ENCODE assay signal across 8 cellular contexts in genomic region chr17:17496189-17497064, GRCh38. TPM values are rescaled to one million over a fixed set of nuclear protein-coding genes. Genes with fewer than 3 reads are reported as not detected.
DNase-seq lines count a peak whose midpoint lies in the region; ATAC-seq and TF ChIP-seq lines count a peak whose summit lies in the region.

Gene RASD1 (minus strand): TSS chr17:17496395. CDS start chr17:17496181, 214 bp downstream.

- no peak within 1 kb of the TSS for H3K4me2 ChIP-seq in OCI-LY3 (ENCODE audit: low read length)

- no peaks in the 10 kb centered on the region for H3K9me3 ChIP-seq in OCI-LY3 (ENCODE audit: insufficient read depth, low read length)
- no peaks in the 10 kb centered on the region for H3K9me3 ChIP-seq in muscle layer of duodenum (ENCODE audit: control insufficient read depth in 1 of 2, low read length in 2 of 2)

- TF ChIP-seq CTCF in AG09309 (IDR thresholded peaks at IDR 0.05; ENCODE audit: control insufficient read depth, insufficient read depth, low read depth, low read length, missing control alignments) (peak; percentile 47), OCI-LY3 (IDR thresholded peaks at IDR 0.05; ENCODE audit: low read depth, low read length) (peak; percentile 44)

- H3K4me1 Mint-ChIP-seq in activated T-cell treated with anti-CD3 and anti-CD28 coated beads, Interleukin-2, amount 50 U/mL, for 24 hours (ENCODE audit: low read depth), result peaks cover 19% of the 10 kb centered on the region

- H3K27ac Mint-ChIP-seq in activated T-cell treated with anti-CD3 and anti-CD28 coated beads, Interleukin-2, amount 50 U/mL, for 24 hours, result peak within 1 kb of the TSS; percentile 66

- H2AFZ ChIP-seq in OCI-LY3 (ENCODE audit: low read depth, low read length), result no peak within 1 kb of the TSS

- peaks cover 22% of the 10 kb centered on the region for H3K36me3 Mint-ChIP-seq in activated T-cell treated with anti-CD3 and anti-CD28 coated beads, Interleukin-2, amount 50 U/mL, for 24 hours (ENCODE audit: low read depth)

- H3K4me3 Mint-ChIP-seq in activated T-cell treated with anti-CD3 and anti-CD28 coated beads, Interleukin-2, amount 50 U/mL, for 24 hours, result peak within 1 kb of the TSS; percentile 67

- H3K9ac ChIP-seq in OCI-LY3 (ENCODE audit: low read length), result no peak within 1 kb of the TSS

- DNase-seq in AG09309 (ENCODE audit: low read depth), result peak; percentile 38
- peak; percentile 90 for DNase-seq in activated T-cell treated with anti-CD3 and anti-CD28 coated beads, Interleukin-2, amount 50 U/mL, for 24 hours
- DNase-seq in stimulated activated CD8-positive, alpha-beta memory T cell treated with anti-CD3 and anti-CD28 coated beads, Interleukin-7, amount 100 ng/mL, for 24 hours (ENCODE audit: low read depth), result peak; percentile 58

- H3K27ac ChIP-seq in OCI-LY3 (ENCODE audit: low read length), result no peak within 1 kb of the TSS
- no peak within 1 kb of the TSS for H3K27ac ChIP-seq in muscle layer of duodenum (ENCODE audit: low read length)

- ATAC-seq in GM19043 (IDR thresholded peaks at IDR 0.05; ENCODE audit: low read depth, unreplicated experiment) (peak; percentile 65), HG03571 (IDR thresholded peaks at IDR 0.05; ENCODE audit: unreplicated experiment) (peak; percentile 64), esophagus mucosa (peak; percentile 94)

- H3K4me1 ChIP-seq in OCI-LY3 (ENCODE audit: low read length) (no peaks in the 10 kb centered on the region), muscle layer of duodenum (ENCODE audit: control insufficient read depth in 1 of 2, insufficient read depth in 2 of 2, low read length in 2 of 2) (peaks cover 0 to 22% of the 10 kb centered on the region in 2 donors)

- H4K20me1 ChIP-seq in OCI-LY3 (ENCODE audit: insufficient read depth, low read length), result no peaks in the 10 kb centered on the region

- no peaks in the 10 kb centered on the region for H3K9me3 Mint-ChIP-seq in activated T-cell treated with anti-CD3 and anti-CD28 coated beads, Interleukin-2, amount 50 U/mL, for 24 hours

- H3K4me3 ChIP-seq in AG09309 (ENCODE audit: control insufficient read depth, low read depth, low read length), result peak within 1 kb of the TSS; percentile 58
- no peak within 1 kb of the TSS for H3K4me3 ChIP-seq in OCI-LY3 (ENCODE audit: low read length)
- peak within 1 kb of the TSS; percentile 53 to 71 for H3K4me3 ChIP-seq in muscle layer of duodenum (ENCODE audit: low read depth in 1 of 2, low read length in 2 of 2)

- H3K36me3 ChIP-seq in OCI-LY3 (replicated peaks; ENCODE audit: low read depth, low read length), result no peaks in the 10 kb centered on the region
- H3K36me3 ChIP-seq in muscle layer of duodenum (ENCODE audit: control insufficient read depth in 1 of 2, insufficient read depth in 2 of 2, low read length in 2 of 2), result peaks cover 11 to 16% of the 10 kb centered on the region in 2 donors

- peaks cover 15% of the 10 kb centered on the region for H3K27me3 Mint-ChIP-seq in activated T-cell treated with anti-CD3 and anti-CD28 coated beads, Interleukin-2, amount 50 U/mL, for 24 hours

- no peaks in the 10 kb centered on the region for H3K79me2 ChIP-seq in OCI-LY3 (ENCODE audit: low read length)

- no peaks in the 10 kb centered on the region for H3K27me3 ChIP-seq in OCI-LY3 (ENCODE audit: low read depth, low read length)
- H3K27me3 ChIP-seq in muscle layer of duodenum (ENCODE audit: low read depth, low read length), result no peaks in the 10 kb centered on the region

RNA-seq across cellular contexts. Expression of gene RASD1, which starts in this region (rescaled TPM):
- 0.60 TPM for total RNA-seq in esophagus mucosa

Comparison
In these comparisons a context has a peak if more than half of its experiments do, and no peak if none do; other contexts are left out.
1. Peak in ATAC-seq in esophagus mucosa; RNA of the gene not detected or under 1 TPM.
2. DNase-seq: peak in every context shown above with its lines; median percentile 90 in activated T-cell treated with anti-CD3 and anti-CD28 coated beads, Interleukin-2, amount 50 U/mL, for 24 hours; 58 in stimulated activated CD8-positive, alpha-beta memory T cell treated with anti-CD3 and anti-CD28 coated beads, Interleukin-7, amount 100 ng/mL, for 24 hours; 38 in AG09309.